14 cellular contexts compared by ENCODE assay signal in genomic region chr22:46792061-46792796, GRCh38. TPM values are rescaled to one million over a fixed set of nuclear protein-coding genes. Genes with fewer than 3 reads are reported as not detected.
DNase-seq lines count a peak whose midpoint lies in the region; ATAC-seq and TF ChIP-seq lines count a peak whose summit lies in the region.
"Had no signal": no experiment of that assay in that cellular context is flagged by ENCODE, and none has a peak within 500 bp of the region (broad histone marks: within the 10 kb centered on the region; RNA-seq: fewer than 3 reads in every experiment).

No MANE protein-coding gene starts in this region.

- H3K36me3 Mint-ChIP-seq in activated CD4-positive, alpha-beta T cell treated with anti-CD3 and anti-CD28 coated beads for 36 hours (ENCODE audit: low read depth) = peaks cover 26% of the 10 kb centered on the region
- peaks cover 29% of the 10 kb centered on the region for H3K36me3 Mint-ChIP-seq in activated CD4-positive, alpha-beta memory T cell treated with anti-CD3 and anti-CD28 coated beads, Interleukin-2, amount 10 ng/mL, durations not matched to agents 7 days and 5 days (ENCODE audit: low read depth)
- no peaks in the 10 kb centered on the region for H3K36me3 Mint-ChIP-seq in neural progenitor cell

- ATAC-seq in activated CD4-positive, alpha-beta T cell treated with anti-CD3 and anti-CD28 coated beads for 36 hours = no peak
- ATAC-seq: A549 had no signal

- CTCF ChIA-PET in activated CD4-positive, alpha-beta T cell treated with anti-CD3 and anti-CD28 coated beads for 36 hours (lab: Charles Lee) = interaction anchor here (0.9 to 2.2 kb wide), 4 partner anchors 8 to 30 kb away, joined by 3 to 35 read pairs (median 3); partner anchors contain the start of gene TBC1D22A
- CTCF ChIA-PET in activated CD4-positive, alpha-beta memory T cell treated with anti-CD3 and anti-CD28 coated beads, Interleukin-2, amount 10 ng/mL, durations not matched to agents 7 days and 5 days (lab: Charles Lee) = interaction anchor here (0.9 to 3.0 kb wide), 5 partner anchors 9 to 53 kb away, joined by 4 to 16 read pairs (median 12); no protein-coding TSS in a partner anchor

- H3K4me3 ChIP-seq in esophagus squamous epithelium (no peak overlapping the region), spleen (no peak overlapping the region), neural progenitor cell (no peak overlapping the region)
- H3K4me3 ChIP-seq: A549, lung had no signal

- no peaks in the 10 kb centered on the region for H3K9me3 ChIP-seq in esophagus squamous epithelium
- no peaks in the 10 kb centered on the region for H3K9me3 ChIP-seq in spleen
- no peaks in the 10 kb centered on the region for H3K9me3 ChIP-seq in neural progenitor cell (ENCODE audit: low read depth)
- H3K9me3 ChIP-seq: A549, gastrocnemius medialis had no signal

- no peak for DNase-seq in activated CD4-positive, alpha-beta T cell treated with anti-CD3 and anti-CD28 coated beads for 36 hours
- no peak for DNase-seq in activated CD4-positive, alpha-beta T cell treated with anti-CD3 and anti-CD28 coated beads, Interleukin-2, amount 50 U/mL, for 48 hours
- DNase-seq in activated CD4-positive, alpha-beta memory T cell treated with anti-CD3 and anti-CD28 coated beads, Interleukin-2, amount 10 ng/mL, durations not matched to agents 7 days and 5 days = no peak
- no peak for DNase-seq in esophagus squamous epithelium (lab: John Stamatoyannopoulos, UW)
- peak; percentile 77 for DNase-seq in spleen
- DNase-seq in germinal center (ENCODE audit: low spot score) = no peak
- DNase-seq in NCI-H1417 (lab: John Stamatoyannopoulos, UW) = no peak
- no peak for DNase-seq in neural progenitor cell (ENCODE audit: low spot score)
- DNase-seq: DMS79 treated with DMSO at 0.1 percent for 48 hours, gastrocnemius medialis, NCI-H82 had no signal

- H3K36me3 ChIP-seq in esophagus squamous epithelium (peaks cover 12 to 51% (median 17%) of the 10 kb centered on the region in 3 donors), spleen (peaks cover 4 to 69% (median 42%) of the 10 kb centered on the region in 6 donors), neural progenitor cell (no peaks in the 10 kb centered on the region)

- no peaks in the 10 kb centered on the region for H3K9me3 Mint-ChIP-seq in activated CD4-positive, alpha-beta T cell treated with anti-CD3 and anti-CD28 coated beads for 36 hours (ENCODE audit: low read depth)
- no peaks in the 10 kb centered on the region for H3K9me3 Mint-ChIP-seq in activated CD4-positive, alpha-beta memory T cell treated with anti-CD3 and anti-CD28 coated beads, Interleukin-2, amount 10 ng/mL, durations not matched to agents 7 days and 5 days
- H3K9me3 Mint-ChIP-seq in neural progenitor cell = no peaks in the 10 kb centered on the region
- H3K9me3 Mint-ChIP-seq: brain had no signal

- peak overlapping the region; percentile 70 to 86 (median 82) for H3K27ac ChIP-seq in esophagus squamous epithelium
- peak overlapping the region; percentile 44 to 86 (median 76) for H3K27ac ChIP-seq in spleen
- H3K27ac ChIP-seq in neural progenitor cell = no peak overlapping the region
- H3K27ac ChIP-seq: A549 had no signal

- H2AFZ ChIP-seq in neural progenitor cell (replicated peaks) = no peak overlapping the region

- no peak overlapping the region for H3K4me2 ChIP-seq in neural progenitor cell
- H3K4me2 ChIP-seq: A549 had no signal

- H3K4me1 ChIP-seq in esophagus squamous epithelium (peaks cover 15 to 54% (median 30%) of the 10 kb centered on the region in 3 donors), spleen (peaks cover 31 to 97% (median 52%) of the 10 kb centered on the region in 6 donors), neural progenitor cell (no peaks in the 10 kb centered on the region)
- H3K4me1 ChIP-seq: A549 had no signal

- H3K27me3 ChIP-seq in esophagus squamous epithelium = no peaks in the 10 kb centered on the region
- no peaks in the 10 kb centered on the region for H3K27me3 ChIP-seq in spleen (replicated peaks in 1 of 7)
- H3K27me3 ChIP-seq in neural progenitor cell = no peaks in the 10 kb centered on the region
- H3K27me3 ChIP-seq: gastrocnemius medialis had no signal

- H3K4me1 Mint-ChIP-seq in activated CD4-positive, alpha-beta T cell treated with anti-CD3 and anti-CD28 coated beads for 36 hours = peaks cover 51% of the 10 kb centered on the region
- H3K4me1 Mint-ChIP-seq in activated CD4-positive, alpha-beta memory T cell treated with anti-CD3 and anti-CD28 coated beads, Interleukin-2, amount 10 ng/mL, durations not matched to agents 7 days and 5 days = peaks cover 56% of the 10 kb centered on the region
- H3K4me1 Mint-ChIP-seq in neural progenitor cell = no peaks in the 10 kb centered on the region

- no peaks in the 10 kb centered on the region for H3K27me3 Mint-ChIP-seq in activated CD4-positive, alpha-beta T cell treated with anti-CD3 and anti-CD28 coated beads for 36 hours
- no peaks in the 10 kb centered on the region for H3K27me3 Mint-ChIP-seq in activated CD4-positive, alpha-beta memory T cell treated with anti-CD3 and anti-CD28 coated beads, Interleukin-2, amount 10 ng/mL, durations not matched to agents 7 days and 5 days
- H3K27me3 Mint-ChIP-seq in neural progenitor cell (ENCODE audit: insufficient read depth, low read depth) = peaks cover 4% of the 10 kb centered on the region
- H3K27me3 Mint-ChIP-seq: brain had no signal

- peaks cover 3% of the 10 kb centered on the region for H4K20me1 ChIP-seq in neural progenitor cell (ENCODE audit: low read depth)

- WGBS in esophagus squamous epithelium, 2 donors = 52 to 54% methylated on average over 8 to 19 of the region's 20 CpGs
- 73 to 96% (median 82%) methylated on average over 18 to 20 of the region's 20 CpGs for WGBS in spleen, 5 donors

- intact Hi-C loops in activated CD4-positive, alpha-beta T cell treated with anti-CD3 and anti-CD28 coated beads for 36 hours (cut with DNase I, micrococcal nuclease) = no loop called here
- intact Hi-C loops in esophagus squamous epithelium (cut with DNase I) (no loop called here), spleen (cut with DNase I; ENCODE audit: low total_unique reads) (no loop called here)

- H3K27ac Mint-ChIP-seq in activated CD4-positive, alpha-beta T cell treated with anti-CD3 and anti-CD28 coated beads for 36 hours = peak overlapping the region; percentile 96
- H3K27ac Mint-ChIP-seq in activated CD4-positive, alpha-beta memory T cell treated with anti-CD3 and anti-CD28 coated beads, Interleukin-2, amount 10 ng/mL, durations not matched to agents 7 days and 5 days = peak overlapping the region; percentile 100
- H3K27ac Mint-ChIP-seq in neural progenitor cell = no peak overlapping the region

- TF ChIP-seq POLR2A in esophagus squamous epithelium (IDR thresholded peaks at IDR 0.05) (no peak), spleen (IDR thresholded peaks at IDR 0.05) (no peak)

- POLR2A ChIA-PET in activated CD4-positive, alpha-beta T cell treated with anti-CD3 and anti-CD28 coated beads for 36 hours (lab: Charles Lee) = interaction anchor here (0.7 to 1.4 kb wide), 3 partner anchors 9 to 77 kb away, joined by 3 to 5 read pairs (median 3); no protein-coding TSS in a partner anchor
- POLR2A ChIA-PET in activated CD4-positive, alpha-beta memory T cell treated with anti-CD3 and anti-CD28 coated beads, Interleukin-2, amount 10 ng/mL, durations not matched to agents 7 days and 5 days (lab: Charles Lee) = interaction anchor here (0.9 to 2.6 kb wide), 6 partner anchors 13 to 43 kb away, joined by 3 to 48 read pairs (median 8); partner anchors contain the start of gene TBC1D22A

- H3K79me2 ChIP-seq in neural progenitor cell (ENCODE audit: low read depth) = peaks cover 5% of the 10 kb centered on the region

- H3K9ac ChIP-seq in neural progenitor cell = no peak overlapping the region

- TF ChIP-seq CTCF in esophagus squamous epithelium (IDR thresholded peaks at IDR 0.05) (no peak), spleen (IDR thresholded peaks at IDR 0.05 in 8 of 11, conservative IDR thresholded peaks at IDR 0.05 in 3 of 11) (no peak), neural progenitor cell (IDR thresholded peaks at IDR 0.05) (no peak)

- H3F3A ChIP-seq in neural progenitor cell (ENCODE audit: low read depth) = no peaks in the 10 kb centered on the region

- H3K4me3 Mint-ChIP-seq in activated CD4-positive, alpha-beta T cell treated with anti-CD3 and anti-CD28 coated beads for 36 hours = peak overlapping the region; percentile 73
- H3K4me3 Mint-ChIP-seq in activated CD4-positive, alpha-beta memory T cell treated with anti-CD3 and anti-CD28 coated beads, Interleukin-2, amount 10 ng/mL, durations not matched to agents 7 days and 5 days = peak overlapping the region; percentile 35
- no peak overlapping the region for H3K4me3 Mint-ChIP-seq in neural progenitor cell
- H3K4me3 Mint-ChIP-seq: brain had no signal

RNA-seq across cellular contexts. Expression of gene TBC1D22A, which starts 29.8 kb away (rescaled TPM):
- 10 to 100 TPM; 36.0 to 38.0 TPM for total RNA-seq in activated CD4-positive, alpha-beta T cell treated with anti-CD3 and anti-CD28 coated beads for 36 hours
- total RNA-seq in activated CD4-positive, alpha-beta memory T cell treated with anti-CD3 and anti-CD28 coated beads, Interleukin-2, amount 10 ng/mL, durations not matched to agents 7 days and 5 days = 10 to 100 TPM; 38.5 to 41.0 TPM
- 10 to 100 TPM; 15.6 to 21.7 (median 20.5) TPM for total RNA-seq in esophagus squamous epithelium
- total RNA-seq in spleen = 10 to 100 TPM; 40.1 to 66.9 (median 54.8) TPM
- 10 to 100 TPM; 17.2 to 34.0 (median 25.9) TPM for polyA plus RNA-seq in spleen
- 9.8 and 10.6 TPM in 2 replicates for total RNA-seq in neural progenitor cell (ENCODE audit: low replicate concordance)

RNA-seq across cellular contexts. Expression of gene CERK, which starts 54.2 kb away (rescaled TPM):
- 10 to 100 TPM; 27.0 to 32.8 TPM for total RNA-seq in activated CD4-positive, alpha-beta T cell treated with anti-CD3 and anti-CD28 coated beads for 36 hours
- total RNA-seq in activated CD4-positive, alpha-beta memory T cell treated with anti-CD3 and anti-CD28 coated beads, Interleukin-2, amount 10 ng/mL, durations not matched to agents 7 days and 5 days = 10 to 100 TPM; 68.7 to 73.4 TPM
- 10 to 100 TPM; 14.6 to 34.0 (median 26.6) TPM for total RNA-seq in esophagus squamous epithelium
- 10 to 100 TPM; 31.3 to 47.1 (median 40.6) TPM for total RNA-seq in spleen
- 10 to 100 TPM; 13.7 to 17.1 (median 14.5) TPM for polyA plus RNA-seq in spleen
- total RNA-seq in neural progenitor cell (ENCODE audit: low replicate concordance) = 53.6 and 80.6 TPM in 2 replicates
